ENCODE assay signal across 15 cellular contexts in genomic region chrX:16788477-16788876, GRCh38. TPM values are rescaled to one million over a fixed set of nuclear protein-coding genes. Genes with fewer than 3 reads are reported as not detected.
DNase-seq lines count a peak whose midpoint lies in the region; ATAC-seq, FAIRE-seq and TF ChIP-seq lines count a peak whose summit lies in the region.
"Had no signal": no experiment of that assay in that cellular context is flagged by ENCODE, and none has a peak within 500 bp of the region (broad histone marks: within the 10 kb centered on the region; RNA-seq: fewer than 3 reads in every experiment).

No MANE protein-coding gene starts in this region.

- no peaks in the 10 kb centered on the region for H3K9me3 Mint-ChIP-seq in activated naive CD4-positive, alpha-beta T cell treated with anti-CD3 and anti-CD28 coated beads, Interleukin-2, amount 50 U/mL, for 24 hours
- H3K9me3 Mint-ChIP-seq in activated naive CD4-positive, alpha-beta T cell treated with anti-CD3 and anti-CD28 coated beads, Interleukin-2, amount 10 ng/mL, durations not matched to agents 7 days and 5 days: no peaks in the 10 kb centered on the region
- H3K9me3 Mint-ChIP-seq: activated T-cell treated with anti-CD3 and anti-CD28 coated beads, Interleukin-2, amount 50 U/mL, for 72 hours had no signal

- peak overlapping the region; percentile 72 for H3K4me2 ChIP-seq in Loucy (ENCODE audit: low read depth, low read length, poor library complexity, severe bottlenecking)
- H3K4me2 ChIP-seq in K562 (ENCODE audit: insufficient read depth, low read length): peak overlapping the region; percentile 87; the same call in 1 of the 2 replicates

- POLR2A ChIA-PET in K562 (lab: Yijun Ruan, JAX): interaction anchor here (0.5 to 2.8 kb wide), 4 partner anchors 9 to 68 kb away, joined by 3 to 12 read pairs (median 3); no protein-coding TSS in a partner anchor

- no peak for DNase-seq in activated naive CD4-positive, alpha-beta T cell treated with anti-CD3 and anti-CD28 coated beads, Interleukin-2, amount 10 ng/mL, durations not matched to agents 7 days and 5 days
- DNase-seq in K562 (ENCODE audit: extremely low read depth in 1 of 4, low spot score in 3 of 4): no peak
- DNase-seq in ovary: peak in 3 of 5 donors; percentile 18 to 60 (median 27)
- no peak for DNase-seq in SJCRH30
- DNase-seq in UCSD-AML1 (lab: John Stamatoyannopoulos, UW; ENCODE audit: unreplicated experiment): no peak
- no peak for DNase-seq in NCI-H345 treated with DMSO at 0.1 percent for 48 hours (lab: John Stamatoyannopoulos, UW; ENCODE audit: unreplicated experiment)
- DNase-seq: NCI-H146, NCI-H748 treated with DMSO at 0.1 percent for 48 hours had no signal

- H3K9me3 ChIP-seq in Loucy (ENCODE audit: insufficient read depth, low read depth, low read length): no peaks in the 10 kb centered on the region
- H3K9me3 ChIP-seq in K562 (replicated peaks; ENCODE audit: control insufficient read depth, insufficient read depth, low read depth, low read length): no peaks in the 10 kb centered on the region
- H3K9me3 ChIP-seq in ovary: no peaks in the 10 kb centered on the region
- no peaks in the 10 kb centered on the region for H3K9me3 ChIP-seq in SJCRH30 (replicated peaks)

- CTCF ChIA-PET in activated naive CD4-positive, alpha-beta T cell treated with anti-CD3 and anti-CD28 coated beads, Interleukin-2, amount 10 ng/mL, durations not matched to agents 7 days and 5 days (lab: Charles Lee): no interaction called here
- CTCF ChIA-PET in K562 (lab: Yijun Ruan, JAX; ENCODE audit: low intra/inter-chr PET ratio): no interaction called here

- 46% methylated on average over 5 of the region's 5 CpGs for WGBS in K562 (ENCODE audit: insufficient coverage, low coverage, missing lambda C conversion rate)
- WGBS in ovary, 3 donors: 70 to 81% (median 75%) methylated on average over 5 of the region's 5 CpGs

- H4K20me1 ChIP-seq in Loucy (ENCODE audit: insufficient read depth, low read length, poor library complexity, severe bottlenecking) (peaks cover 10% of the 10 kb centered on the region), K562 (replicated peaks; ENCODE audit: control insufficient read depth, insufficient read depth, low read length) (no peaks in the 10 kb centered on the region)

- peak overlapping the region; percentile 82 for H3K4me3 Mint-ChIP-seq in activated naive CD4-positive, alpha-beta T cell treated with anti-CD3 and anti-CD28 coated beads, Interleukin-2, amount 50 U/mL, for 24 hours
- H3K4me3 Mint-ChIP-seq in activated naive CD4-positive, alpha-beta T cell treated with anti-CD3 and anti-CD28 coated beads, Interleukin-2, amount 10 ng/mL, durations not matched to agents 7 days and 5 days: no peak overlapping the region

- H2AFZ ChIP-seq in Loucy (ENCODE audit: low read length) (no peak overlapping the region), K562 (ENCODE audit: low read depth, low read length) (no peak overlapping the region)

- in situ Hi-C loops in K562 (cut with MboI): no loop called here

- H3K36me3 Mint-ChIP-seq in activated naive CD4-positive, alpha-beta T cell treated with anti-CD3 and anti-CD28 coated beads, Interleukin-2, amount 50 U/mL, for 24 hours: no peaks in the 10 kb centered on the region
- H3K36me3 Mint-ChIP-seq in activated naive CD4-positive, alpha-beta T cell treated with anti-CD3 and anti-CD28 coated beads, Interleukin-2, amount 10 ng/mL, durations not matched to agents 7 days and 5 days: peaks cover 3% of the 10 kb centered on the region

- BruUV-seq in K562 (replicated peaks; lab: Mats Ljungman, UMichigan): no TSS peak

- no peak overlapping the region for H3K27ac ChIP-seq in K562 (ENCODE audit: extremely low read depth, low read depth, low read length)
- H3K27ac ChIP-seq in ovary: no peak overlapping the region
- no peak overlapping the region for H3K27ac ChIP-seq in SJCRH30
- H3K27ac ChIP-seq: cardiac muscle cell, epithelial cell of prostate, SK-N-MC had no signal

- H3K4me1 Mint-ChIP-seq in activated naive CD4-positive, alpha-beta T cell treated with anti-CD3 and anti-CD28 coated beads, Interleukin-2, amount 50 U/mL, for 24 hours: peaks cover 13% of the 10 kb centered on the region
- peaks cover 16% of the 10 kb centered on the region for H3K4me1 Mint-ChIP-seq in activated naive CD4-positive, alpha-beta T cell treated with anti-CD3 and anti-CD28 coated beads, Interleukin-2, amount 10 ng/mL, durations not matched to agents 7 days and 5 days

- TF ChIP-seq RAD21 in K562 (CRISPR knock-in tag; conservative IDR thresholded peaks at IDR 0.05 in 1 of 2, IDR thresholded peaks at IDR 0.05 in 1 of 2): no peak

- TF ChIP-seq POLR2A in K562 (conservative IDR thresholded peaks at IDR 0.05) (no peak), ovary (IDR thresholded peaks at IDR 0.05) (no peak)

- ATAC-seq in K562: no peak
- ATAC-seq: activated T-cell treated with anti-CD3 and anti-CD28 coated beads, Interleukin-2, amount 50 U/mL, for 72 hours had no signal

- H3K4me3 ChIP-seq in Loucy (ENCODE audit: low read length, poor library complexity, severe bottlenecking) (no peak overlapping the region), K562 (no peak overlapping the region), ovary (no peak overlapping the region), SJCRH30 (no peak overlapping the region)
- H3K4me3 ChIP-seq: cardiac muscle cell had no signal

- no peak overlapping the region for H3K27ac Mint-ChIP-seq in activated naive CD4-positive, alpha-beta T cell treated with anti-CD3 and anti-CD28 coated beads, Interleukin-2, amount 50 U/mL, for 24 hours
- no peak overlapping the region for H3K27ac Mint-ChIP-seq in activated naive CD4-positive, alpha-beta T cell treated with anti-CD3 and anti-CD28 coated beads, Interleukin-2, amount 10 ng/mL, durations not matched to agents 7 days and 5 days

- FAIRE-seq in K562 (lab: Jason Lieb, UNC): no peak
- FAIRE-seq: GM12891 had no signal

- H3K27me3 ChIP-seq in Loucy (ENCODE audit: insufficient read depth, low read length, poor library complexity, severe bottlenecking) (no peaks in the 10 kb centered on the region), K562 (ENCODE audit: control insufficient read depth in 2 of 2, insufficient read depth in 2 of 2, low read length in 2 of 2) (no peaks in the 10 kb centered on the region), ovary (no peaks in the 10 kb centered on the region), SJCRH30 (no peaks in the 10 kb centered on the region)
- H3K27me3 ChIP-seq: cardiac muscle cell had no signal

- H3K9me1 ChIP-seq in K562 (ENCODE audit: control insufficient read depth, insufficient read depth, low read length): no peaks in the 10 kb centered on the region

- H3K36me3 ChIP-seq in Loucy (ENCODE audit: insufficient read depth, low read length) (no peaks in the 10 kb centered on the region), K562 (ENCODE audit: control insufficient read depth, insufficient read depth, low read length) (peaks cover 46% of the 10 kb centered on the region), ovary (no peaks in the 10 kb centered on the region), SJCRH30 (peaks cover 15% of the 10 kb centered on the region; the same call in 1 of the 2 replicates)

- no peaks in the 10 kb centered on the region for H3K27me3 Mint-ChIP-seq in activated naive CD4-positive, alpha-beta T cell treated with anti-CD3 and anti-CD28 coated beads, Interleukin-2, amount 50 U/mL, for 24 hours
- H3K27me3 Mint-ChIP-seq in activated naive CD4-positive, alpha-beta T cell treated with anti-CD3 and anti-CD28 coated beads, Interleukin-2, amount 10 ng/mL, durations not matched to agents 7 days and 5 days: no peaks in the 10 kb centered on the region

- intact Hi-C loops in K562 (cut with micrococcal nuclease): no loop called here
- intact Hi-C loops in ovary (cut with DNase I): loop anchor here in 1 of 4 donors (5.0 kb wide), 1 partner anchor 71 kb away; the partner anchor contains the start of gene SYAP1

- H3K4me1 ChIP-seq in Loucy (ENCODE audit: insufficient read depth, low read length, poor library complexity, severe bottlenecking): peaks cover 13% of the 10 kb centered on the region
- H3K4me1 ChIP-seq in K562 (replicated peaks in 1 of 2; ENCODE audit: control insufficient read depth in 2 of 2, insufficient read depth in 2 of 2, low read length in 2 of 2): peaks cover 7 to 10% of the 10 kb centered on the region in 2 experiments; a peak in 4 of 5 replicates
- H3K4me1 ChIP-seq in ovary (ENCODE audit: insufficient read depth): peaks cover 3% of the 10 kb centered on the region
- no peaks in the 10 kb centered on the region for H3K4me1 ChIP-seq in SJCRH30

- H3K9ac ChIP-seq in Loucy (ENCODE audit: low read depth, low read length, poor library complexity, severe bottlenecking) (no peak overlapping the region), K562 (ENCODE audit: insufficient read depth in 1 of 2, low read depth in 2 of 2, low read length in 2 of 2) (no peak overlapping the region)

- no peaks in the 10 kb centered on the region for H3F3A ChIP-seq in Loucy (ENCODE audit: low read depth)

- H3K79me2 ChIP-seq in Loucy (ENCODE audit: insufficient read depth, low read length): peaks cover 52% of the 10 kb centered on the region
- peaks cover 68% of the 10 kb centered on the region for H3K79me2 ChIP-seq in K562 (ENCODE audit: control insufficient read depth, insufficient read depth, low read length)

- TF ChIP-seq CTCF in Loucy (conservative IDR thresholded peaks at IDR 0.05; ENCODE audit: low read length): no peak
- TF ChIP-seq CTCF in K562 (IDR thresholded peaks at IDR 0.05 in 2 of 3, conservative IDR thresholded peaks at IDR 0.05 in 1 of 3; ENCODE audit: insufficient read depth in 2 of 3, low read depth in 1 of 3, low read length in 3 of 3): no peak
- no peak for TF ChIP-seq CTCF in ovary (IDR thresholded peaks at IDR 0.05)

- H3K9me2 ChIP-seq in Loucy (replicated peaks; ENCODE audit: low read depth, low read length): no peaks in the 10 kb centered on the region

- TF ChIP-seq EP300 in K562 (IDR thresholded peaks at IDR 0.05; ENCODE audit: low read length) (no peak), ovary (IDR thresholded peaks at IDR 0.05) (no peak)

RNA-seq across cellular contexts. Expression of gene TXLNG, which starts 2.2 kb away (rescaled TPM):
- total RNA-seq in K562 (2011; cell fraction: chromatin; rRNA removed; ENCODE audit: low replicate concordance): 10.2 and 35.1 TPM in 2 replicates
- 6.0 and 10.1 TPM in 2 replicates for total RNA-seq in K562 (2011; cell fraction: nucleolus; rRNA removed)
- 18.3 and 28.6 TPM in 2 replicates for total RNA-seq in K562 (2011; cell fraction: nucleoplasm; rRNA removed)
- total RNA-seq in K562 (2014; rRNA removed) (23.7 and 23.8 TPM in 2 replicates), K562 (2014; rRNA removed; fragmentation: Illumina TruSeq; extraction: Trizol) (35.8 and 38.9 TPM in 2 replicates), K562 (2015; rRNA removed; fragmentation: Illumina TruSeq; extraction: Trizol) (30.5 and 32.1 TPM in 2 replicates), K562 (2021) (27.1 and 27.9 TPM in 2 replicates), ovary (10 to 100 TPM; 18.7 to 27.7 (median 22.2) TPM)
- polyA plus RNA-seq in K562 (2011; rRNA removed) (27.3 and 41.4 TPM in 2 replicates), K562 (2014; fragmentation: Illumina TruSeq; extraction: Trizol) (36.6 and 47.0 TPM in 2 replicates), K562 (2014; fragmentation: Nextera tagmentation; extraction: Ambion mirVana) (10 to 100 TPM; 13.1 to 21.4 TPM), K562 (2014; rRNA removed) (31.6 TPM in 2 replicates), ovary (10 to 100 TPM; 14.0 to 19.7 TPM)
- 10.5 and 17.0 TPM in 2 replicates for polyA plus RNA-seq in K562 (2011; cell fraction: cytosol; rRNA removed)
- polyA plus RNA-seq in K562 (2011; cell fraction: nucleus; rRNA removed): 27.6 and 31.8 TPM in 2 replicates
- polyA plus RNA-seq in K562 (2012): 17.5 and 21.7 TPM in 2 replicates
- 21.9 and 27.9 TPM in 2 replicates for polyA minus RNA-seq in K562 (2011; rRNA and poly(A)+ RNA removed)
- polyA minus RNA-seq in K562 (2011; cell fraction: cytosol; rRNA and poly(A)+ RNA removed): 7.4 and 12.7 TPM in 2 replicates
- polyA minus RNA-seq in K562 (2011; cell fraction: nucleus; rRNA and poly(A)+ RNA removed): 7.1 and 10.2 TPM in 2 replicates
- 33.8 and 39.2 TPM in 2 replicates for total RNA-seq in SJCRH30 (2014; rRNA removed; shearing (Covaris generic))

Comparison
In these comparisons a context has a peak if more than half of its experiments do, and no peak if none do; other contexts are left out.
1. DNase-seq: peak in ovary (3 of 5); none in activated naive CD4-positive, alpha-beta T cell treated with anti-CD3 and anti-CD28 coated beads, Interleukin-2, amount 10 ng/mL, durations not matched to agents 7 days and 5 days (single experiment), K562 (0 of 4), SJCRH30 (0 of 2), UCSD-AML1 (single experiment) and NCI-H345 treated with DMSO at 0.1 percent for 48 hours (single experiment).